1 cellular context compared by ENCODE assay signal in the genomic region with DNA sequence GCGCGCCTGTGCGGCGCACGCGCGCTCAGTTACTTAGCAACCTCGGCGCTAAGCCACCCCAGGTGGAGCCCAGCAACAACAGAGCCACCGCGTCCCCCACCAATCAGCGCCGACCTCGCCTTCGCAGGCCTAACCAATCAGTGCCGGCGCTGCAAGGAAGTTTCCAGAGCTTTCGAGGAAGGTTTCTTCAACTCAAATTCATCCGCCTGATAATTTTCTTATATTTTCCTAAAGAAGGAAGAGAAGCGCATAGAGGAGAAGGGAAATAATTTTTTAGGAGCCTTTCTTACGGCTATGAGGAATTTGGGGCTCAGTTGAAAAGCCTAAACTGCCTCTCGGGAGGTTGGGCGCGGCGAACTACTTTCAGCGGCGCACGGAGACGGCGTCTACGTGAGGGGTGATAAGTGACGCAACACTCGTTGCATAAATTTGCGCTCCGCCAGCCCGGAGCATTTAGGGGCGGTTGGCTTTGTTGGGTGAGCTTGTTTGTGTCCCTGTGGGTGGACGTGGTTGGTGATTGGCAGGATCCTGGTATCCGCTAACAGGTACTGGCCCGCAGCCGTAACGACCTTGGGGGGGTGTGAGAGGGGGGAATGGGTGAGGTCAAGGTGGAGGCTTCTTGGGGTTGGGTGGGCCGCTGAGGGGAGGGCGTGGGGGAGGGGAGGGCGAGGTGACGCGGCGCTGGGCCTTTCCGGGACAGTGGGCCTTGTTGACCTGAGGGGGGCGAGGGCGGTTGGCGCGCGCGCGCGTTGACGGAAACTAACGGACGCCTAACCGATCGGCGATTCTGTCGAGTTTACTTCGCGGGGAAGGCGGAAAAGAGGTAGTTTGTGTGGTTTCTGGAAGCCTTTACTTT.
TF ChIP-seq lines count a peak whose summit lies in the region.

Gene UBB (plus strand): TSS at position 452 of the 856 bp plus-strand sequence. CDS start 817 bp downstream, outside the sequence.

TF ChIP-seq in K562, 482 proteins besides CTCF, POLR2A, EP300 and RAD21 (continued from another document and continues in another):
- peak; percentile 94 for TF ChIP-seq TAF1 (IDR thresholded peaks at IDR 0.05; ENCODE audit: control insufficient read depth, extremely low read depth, insufficient read depth, low read length, severe bottlenecking)
- TF ChIP-seq MEF2A (IDR thresholded peaks at IDR 0.05; ENCODE audit: control insufficient read depth, low read depth, low read length) = no peak
- TF ChIP-seq ZNF75A (CRISPR knock-in tag; IDR thresholded peaks at IDR 0.05) = no peak
- TF ChIP-seq, protein P1, sequence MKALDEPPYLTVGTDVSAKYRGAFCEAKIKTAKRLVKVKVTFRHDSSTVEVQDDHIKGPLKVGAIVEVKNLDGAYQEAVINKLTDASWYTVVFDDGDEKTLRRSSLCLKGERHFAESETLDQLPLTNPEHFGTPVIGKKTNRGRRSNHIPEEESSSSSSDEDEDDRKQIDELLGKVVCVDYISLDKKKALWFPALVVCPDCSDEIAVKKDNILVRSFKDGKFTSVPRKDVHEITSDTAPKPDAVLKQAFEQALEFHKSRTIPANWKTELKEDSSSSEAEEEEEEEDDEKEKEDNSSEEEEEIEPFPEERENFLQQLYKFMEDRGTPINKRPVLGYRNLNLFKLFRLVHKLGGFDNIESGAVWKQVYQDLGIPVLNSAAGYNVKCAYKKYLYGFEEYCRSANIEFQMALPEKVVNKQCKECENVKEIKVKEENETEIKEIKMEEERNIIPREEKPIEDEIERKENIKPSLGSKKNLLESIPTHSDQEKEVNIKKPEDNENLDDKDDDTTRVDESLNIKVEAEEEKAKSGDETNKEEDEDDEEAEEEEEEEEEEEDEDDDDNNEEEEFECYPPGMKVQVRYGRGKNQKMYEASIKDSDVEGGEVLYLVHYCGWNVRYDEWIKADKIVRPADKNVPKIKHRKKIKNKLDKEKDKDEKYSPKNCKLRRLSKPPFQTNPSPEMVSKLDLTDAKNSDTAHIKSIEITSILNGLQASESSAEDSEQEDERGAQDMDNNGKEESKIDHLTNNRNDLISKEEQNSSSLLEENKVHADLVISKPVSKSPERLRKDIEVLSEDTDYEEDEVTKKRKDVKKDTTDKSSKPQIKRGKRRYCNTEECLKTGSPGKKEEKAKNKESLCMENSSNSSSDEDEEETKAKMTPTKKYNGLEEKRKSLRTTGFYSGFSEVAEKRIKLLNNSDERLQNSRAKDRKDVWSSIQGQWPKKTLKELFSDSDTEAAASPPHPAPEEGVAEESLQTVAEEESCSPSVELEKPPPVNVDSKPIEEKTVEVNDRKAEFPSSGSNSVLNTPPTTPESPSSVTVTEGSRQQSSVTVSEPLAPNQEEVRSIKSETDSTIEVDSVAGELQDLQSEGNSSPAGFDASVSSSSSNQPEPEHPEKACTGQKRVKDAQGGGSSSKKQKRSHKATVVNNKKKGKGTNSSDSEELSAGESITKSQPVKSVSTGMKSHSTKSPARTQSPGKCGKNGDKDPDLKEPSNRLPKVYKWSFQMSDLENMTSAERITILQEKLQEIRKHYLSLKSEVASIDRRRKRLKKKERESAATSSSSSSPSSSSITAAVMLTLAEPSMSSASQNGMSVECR (CRISPR knock-in tag; IDR thresholded peaks at IDR 0.05) = peak; percentile 41; the same call in 1 of the 2 replicates
- peak; percentile 76 for TF ChIP-seq FOXM1 (IDR thresholded peaks at IDR 0.05; ENCODE audit: low read depth)
- TF ChIP-seq FOXM1 (CRISPR knock-in tag; IDR thresholded peaks at IDR 0.05; ENCODE audit: low read depth) = no peak
- TF ChIP-seq GATA2 (CRISPR knock-in tag; IDR thresholded peaks at IDR 0.05) = no peak
- peak; percentile 52 for TF ChIP-seq HNRNPLL (IDR thresholded peaks at IDR 0.05; ENCODE audit: low read depth, low read length, poor library complexity, severe bottlenecking)
- TF ChIP-seq RNF2 (IDR thresholded peaks at IDR 0.05) = peak; percentile 47; the same call in 1 of the 2 replicates
- TF ChIP-seq TBP (optimal IDR thresholded peaks at IDR 0.05; ENCODE audit: low read depth, low read length) = peak; percentile 97
- TF ChIP-seq RBM22 (IDR thresholded peaks at IDR 0.05; ENCODE audit: low read depth, low read length, poor library complexity, severe bottlenecking) = peak; percentile 79
- peak in 1 of 2 experiments; percentile 54; a peak in 1 of 4 replicates for TF ChIP-seq KDM1A (IDR thresholded peaks at IDR 0.05)
- TF ChIP-seq, protein P2, sequence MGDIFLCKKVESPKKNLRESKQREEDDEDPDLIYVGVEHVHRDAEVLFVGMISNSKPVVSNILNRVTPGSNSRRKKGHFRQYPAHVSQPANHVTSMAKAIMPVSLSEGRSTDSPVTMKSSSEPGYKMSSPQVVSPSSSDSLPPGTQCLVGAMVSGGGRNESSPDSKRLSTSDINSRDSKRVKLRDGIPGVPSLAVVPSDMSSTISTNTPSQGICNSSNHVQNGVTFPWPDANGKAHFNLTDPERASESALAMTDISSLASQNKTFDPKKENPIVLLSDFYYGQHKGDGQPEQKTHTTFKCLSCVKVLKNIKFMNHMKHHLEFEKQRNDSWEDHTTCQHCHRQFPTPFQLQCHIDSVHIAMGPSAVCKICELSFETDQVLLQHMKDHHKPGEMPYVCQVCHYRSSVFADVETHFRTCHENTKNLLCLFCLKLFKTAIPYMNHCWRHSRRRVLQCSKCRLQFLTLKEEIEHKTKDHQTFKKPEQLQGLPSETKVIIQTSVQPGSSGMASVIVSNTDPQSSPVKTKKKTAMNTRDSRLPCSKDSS (IDR thresholded peaks at IDR 0.05; ENCODE audit: low read depth, partially characterized antibody) = no peak
- peak; percentile 57 for TF ChIP-seq HCFC1 (IDR thresholded peaks at IDR 0.05; ENCODE audit: low read depth, low read length)
- TF ChIP-seq TOE1 (IDR thresholded peaks at IDR 0.05; ENCODE audit: borderline replicate concordance) = 0 out of 2 replicates have a peak, but pooled peaks have one; percentile 35
- no peak for TF ChIP-seq TOE1 (CRISPR knock-in tag; IDR thresholded peaks at IDR 0.05; ENCODE audit: borderline replicate concordance, low read depth)
- peak in 1 of 2 experiments; percentile 78; a peak in 2 of 4 replicates for TF ChIP-seq ZMIZ1 (IDR thresholded peaks at IDR 0.05; ENCODE audit: low read depth in 2 of 2, low read length in 2 of 2)
- TF ChIP-seq HNRNPL (IDR thresholded peaks at IDR 0.05; ENCODE audit: low read depth, low read length) = 0 out of 2 replicates have a peak, but pooled peaks have one; percentile 35
- peak; percentile 92 for TF ChIP-seq RFX5 (IDR thresholded peaks at IDR 0.05; ENCODE audit: low read depth, low read length)
- TF ChIP-seq ELF2 (CRISPR knock-in tag; IDR thresholded peaks at IDR 0.05) = peak; percentile 76
- TF ChIP-seq, protein P3, sequence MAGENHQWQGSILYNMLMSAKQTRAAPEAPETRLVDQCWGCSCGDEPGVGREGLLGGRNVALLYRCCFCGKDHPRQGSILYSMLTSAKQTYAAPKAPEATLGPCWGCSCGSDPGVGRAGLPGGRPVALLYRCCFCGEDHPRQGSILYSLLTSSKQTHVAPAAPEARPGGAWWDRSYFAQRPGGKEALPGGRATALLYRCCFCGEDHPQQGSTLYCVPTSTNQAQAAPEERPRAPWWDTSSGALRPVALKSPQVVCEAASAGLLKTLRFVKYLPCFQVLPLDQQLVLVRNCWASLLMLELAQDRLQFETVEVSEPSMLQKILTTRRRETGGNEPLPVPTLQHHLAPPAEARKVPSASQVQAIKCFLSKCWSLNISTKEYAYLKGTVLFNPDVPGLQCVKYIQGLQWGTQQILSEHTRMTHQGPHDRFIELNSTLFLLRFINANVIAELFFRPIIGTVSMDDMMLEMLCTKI (IDR thresholded peaks at IDR 0.05; ENCODE audit: partially characterized antibody) = no peak
- TF ChIP-seq PATZ1 (CRISPR knock-in tag; IDR thresholded peaks at IDR 0.05; ENCODE audit: borderline replicate concordance) = no peak
- no peak for TF ChIP-seq YBX1 (IDR thresholded peaks at IDR 0.05)
- TF ChIP-seq PHF8 (IDR thresholded peaks at IDR 0.05; ENCODE audit: borderline replicate concordance, low read length) = peak; percentile 90
- TF ChIP-seq EGR1 (conservative IDR thresholded peaks at IDR 0.05) = peak; percentile 98
- no peak for TF ChIP-seq DLX4 (CRISPR knock-in tag; IDR thresholded peaks at IDR 0.05)
- TF ChIP-seq STAT5B (CRISPR knock-in tag; IDR thresholded peaks at IDR 0.05) = no peak
- no peak for TF ChIP-seq FUS (optimal IDR thresholded peaks at IDR 0.05; ENCODE audit: low read depth, low read length)
- peak; percentile 92 for TF ChIP-seq SMAD1 (IDR thresholded peaks at IDR 0.05; ENCODE audit: low read depth, low read length, partially characterized antibody)
- no peak for TF ChIP-seq BRF1 (IDR thresholded peaks at IDR 0.05; ENCODE audit: borderline replicate concordance, extremely low read depth, insufficient read length)
- no peak for TF ChIP-seq ZNF217 (CRISPR knock-in tag; IDR thresholded peaks at IDR 0.05)
- TF ChIP-seq SMARCE1 (IDR thresholded peaks at IDR 0.05) = no peak
- no peak for TF ChIP-seq SMARCC2 (IDR thresholded peaks at IDR 0.05; ENCODE audit: low read depth)
- TF ChIP-seq, protein P4, sequence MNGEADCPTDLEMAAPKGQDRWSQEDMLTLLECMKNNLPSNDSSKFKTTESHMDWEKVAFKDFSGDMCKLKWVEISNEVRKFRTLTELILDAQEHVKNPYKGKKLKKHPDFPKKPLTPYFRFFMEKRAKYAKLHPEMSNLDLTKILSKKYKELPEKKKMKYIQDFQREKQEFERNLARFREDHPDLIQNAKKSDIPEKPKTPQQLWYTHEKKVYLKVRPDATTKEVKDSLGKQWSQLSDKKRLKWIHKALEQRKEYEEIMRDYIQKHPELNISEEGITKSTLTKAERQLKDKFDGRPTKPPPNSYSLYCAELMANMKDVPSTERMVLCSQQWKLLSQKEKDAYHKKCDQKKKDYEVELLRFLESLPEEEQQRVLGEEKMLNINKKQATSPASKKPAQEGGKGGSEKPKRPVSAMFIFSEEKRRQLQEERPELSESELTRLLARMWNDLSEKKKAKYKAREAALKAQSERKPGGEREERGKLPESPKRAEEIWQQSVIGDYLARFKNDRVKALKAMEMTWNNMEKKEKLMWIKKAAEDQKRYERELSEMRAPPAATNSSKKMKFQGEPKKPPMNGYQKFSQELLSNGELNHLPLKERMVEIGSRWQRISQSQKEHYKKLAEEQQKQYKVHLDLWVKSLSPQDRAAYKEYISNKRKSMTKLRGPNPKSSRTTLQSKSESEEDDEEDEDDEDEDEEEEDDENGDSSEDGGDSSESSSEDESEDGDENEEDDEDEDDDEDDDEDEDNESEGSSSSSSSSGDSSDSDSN (IDR thresholded peaks at IDR 0.05; ENCODE audit: borderline replicate concordance in 1 of 2, low read depth in 2 of 2, low read length in 2 of 2) = no peak
- TF ChIP-seq SETDB1 (IDR thresholded peaks at IDR 0.05; ENCODE audit: low read length) = no peak
- no peak; a peak in 1 of 3 replicates for TF ChIP-seq CBX3 (IDR thresholded peaks at IDR 0.05; ENCODE audit: borderline replicate concordance in 1 of 2, low read length in 2 of 2)
- TF ChIP-seq NRF1 (conservative IDR thresholded peaks at IDR 0.05 in 1 of 2, IDR thresholded peaks at IDR 0.05 in 1 of 2) = peak; percentile 89 to 90
- no peak for TF ChIP-seq ZNF274 (IDR thresholded peaks at IDR 0.05; ENCODE audit: borderline replicate concordance, low read depth, low read length)
- TF ChIP-seq ATF6 (CRISPR knock-in tag; IDR thresholded peaks at IDR 0.05) = no peak
- no peak for TF ChIP-seq ZNF586 (CRISPR knock-in tag; conservative IDR thresholded peaks at IDR 0.05)
- peak; percentile 41; the same call in 1 of the 2 replicates for TF ChIP-seq PYGO2 (tag; IDR thresholded peaks at IDR 0.05)
